In genomic region chr7:87344446-87344845, GRCh38 we compare ENCODE assay signal across 8 cellular contexts. TPM values are rescaled to one million over a fixed set of nuclear protein-coding genes. Genes with fewer than 3 reads are reported as not detected.
A peak's percentile ranks its signal among the peaks of the same experiment; 100 is the strongest.
DNase-seq lines count a peak whose midpoint lies in the region; TF ChIP-seq lines count a peak whose summit lies in the region.
"Had no signal": no experiment of that assay in that cellular context is flagged by ENCODE, and none has a peak within 500 bp of the region (broad histone marks: within the 10 kb centered on the region; RNA-seq: fewer than 3 reads in every experiment).

No MANE protein-coding gene starts in this region.

- H3K9me3 ChIP-seq in spleen, result no peaks in the 10 kb centered on the region

- H3K27ac Mint-ChIP-seq in T-helper 2 cell treated with Interferon-gamma antibody and Interleukin-4, amounts not matched to agents 5 μg/mL and 100 μg/mL, for 36 hours, result peak overlapping the region; percentile 91

- TF ChIP-seq POLR2A in spleen (IDR thresholded peaks at IDR 0.05), result no peak

- intact Hi-C loops in spleen (cut with DNase I; ENCODE audit: low total_unique reads), result no loop called here

- peaks cover 8 to 51% (median 27%) of the 10 kb centered on the region in 6 donors for H3K4me1 ChIP-seq in spleen

- WGBS in spleen, 5 donors, result 15 to 30% (median 18%) methylated on average over 2 of the region's 2 CpGs

- DNase-seq in HCEC 1CT (peak; percentile 2), fibroblast of villous mesenchyme (ENCODE audit: low read depth) (no peak), spleen (no peak), hippocampal formation (lab: John Stamatoyannopoulos, UW) (no peak), NCI-H2227 treated with DMSO at 0.1 percent for 48 hours (lab: John Stamatoyannopoulos, UW) (no peak)
- no peak for DNase-seq in T-helper 2 cell treated with Interferon-gamma antibody and Interleukin-4, amounts not matched to agents 5 μg/mL and 100 μg/mL, for 36 hours (ENCODE audit: low spot score)
- no peak for DNase-seq in stimulated activated CD4-positive, alpha-beta T cell treated with anti-CD3 and anti-CD28 coated beads, Interleukin-4, amount 100 ng/mL, for 24 hours
- DNase-seq: NCI-H2081 treated with DMSO at 0.1 percent for 48 hours had no signal

- H3K9me3 Mint-ChIP-seq in T-helper 2 cell treated with Interferon-gamma antibody and Interleukin-4, amounts not matched to agents 5 μg/mL and 100 μg/mL, for 36 hours, result no peaks in the 10 kb centered on the region

- no peak for TF ChIP-seq CTCF in fibroblast of villous mesenchyme (IDR thresholded peaks at IDR 0.05; ENCODE audit: insufficient read depth, low read depth, low read length)
- TF ChIP-seq CTCF in spleen (IDR thresholded peaks at IDR 0.05 in 8 of 11, conservative IDR thresholded peaks at IDR 0.05 in 3 of 11), result no peak

- H3K27ac ChIP-seq in spleen, result peak overlapping the region; percentile 88 to 94 (median 91)

- no peaks in the 10 kb centered on the region for H3K27me3 ChIP-seq in spleen (replicated peaks in 1 of 7)

- peaks cover 38% of the 10 kb centered on the region for H3K4me1 Mint-ChIP-seq in T-helper 2 cell treated with Interferon-gamma antibody and Interleukin-4, amounts not matched to agents 5 μg/mL and 100 μg/mL, for 36 hours (ENCODE audit: low read depth)

- H3K36me3 Mint-ChIP-seq in T-helper 2 cell treated with Interferon-gamma antibody and Interleukin-4, amounts not matched to agents 5 μg/mL and 100 μg/mL, for 36 hours (ENCODE audit: low read depth), result peaks cover 25% of the 10 kb centered on the region

- peak overlapping the region; percentile 96 for H3K4me3 Mint-ChIP-seq in T-helper 2 cell treated with Interferon-gamma antibody and Interleukin-4, amounts not matched to agents 5 μg/mL and 100 μg/mL, for 36 hours

- H3K4me3 ChIP-seq in fibroblast of villous mesenchyme (ENCODE audit: low read depth, low read length) (peak overlapping the region; percentile 77), spleen (peak overlapping the region; percentile 68 to 84 (median 74))

- H3K36me3 ChIP-seq in spleen, result peaks cover 0 to 31% (median 10%) of the 10 kb centered on the region in 6 donors

- no peaks in the 10 kb centered on the region for H3K27me3 Mint-ChIP-seq in T-helper 2 cell treated with Interferon-gamma antibody and Interleukin-4, amounts not matched to agents 5 μg/mL and 100 μg/mL, for 36 hours (ENCODE audit: low read depth)

RNA-seq across cellular contexts. Expression of gene CROT, which starts 1.0 kb away (rescaled TPM):
- 20.9 and 34.1 TPM in 2 replicates for total RNA-seq in fibroblast of villous mesenchyme
- total RNA-seq in spleen, result 10 to 100 TPM in 6 of 7 donors, 1 to 10 TPM in 1; 6.6 to 21.1 (median 12.5) TPM
- 1 to 10 TPM; 4.2 to 5.1 (median 4.8) TPM for polyA plus RNA-seq in spleen
